ENCODE assay signal across 8 cellular contexts in genomic region chr1:221335161-221336101, GRCh38.
DNase-seq lines count a peak whose midpoint lies in the region; ATAC-seq lines count a peak whose summit lies in the region.

No MANE protein-coding gene starts in this region.

- peak overlapping the region; percentile 53 for H3K14ac ChIP-seq in trophoblast cell (ENCODE audit: low read length)

- H3K27ac Mint-ChIP-seq in naive thymus-derived CD4-positive, alpha-beta T cell = no peak overlapping the region

- H3K79me2 ChIP-seq in trophoblast cell (ENCODE audit: control insufficient read depth, insufficient read depth, low read length, poor library complexity) = no peaks in the 10 kb centered on the region

- peak overlapping the region; percentile 6 for H3K4me2 ChIP-seq in trophoblast cell (ENCODE audit: low read length)

- peak overlapping the region; percentile 81 for H2AFZ ChIP-seq in trophoblast cell (ENCODE audit: insufficient read depth, low read length, poor library complexity)

- H3K9ac ChIP-seq in trophoblast cell (ENCODE audit: low read length) = no peak overlapping the region

- peak overlapping the region; percentile 93 for H4K91ac ChIP-seq in trophoblast cell (ENCODE audit: low read depth, low read length)

- H4K12ac ChIP-seq in trophoblast cell (ENCODE audit: low read depth, low read length) = no peak overlapping the region

- H3K4me1 ChIP-seq in trophoblast cell (ENCODE audit: control insufficient read depth in 1 of 2, insufficient read depth in 2 of 2, low read length in 2 of 2) = peaks cover 7 to 17% of the 10 kb centered on the region in 2 experiments
- H3K4me1 ChIP-seq in naive thymus-derived CD4-positive, alpha-beta T cell (ENCODE audit: control insufficient read depth in 2 of 2, insufficient read depth in 2 of 2, low read length in 2 of 2) = no peaks in the 10 kb centered on the region

- H3K9me3 ChIP-seq in trophoblast cell (ENCODE audit: insufficient read depth, low read depth, low read length) = no peaks in the 10 kb centered on the region
- H3K9me3 ChIP-seq in naive thymus-derived CD4-positive, alpha-beta T cell (ENCODE audit: control insufficient read depth in 2 of 3, low read length in 3 of 3) = peaks cover 0 to 5% (median 0%) of the 10 kb centered on the region in 3 experiments

- peaks cover 0 to 4% (median 0%) of the 10 kb centered on the region in 7 donors for H3K4me1 Mint-ChIP-seq in naive thymus-derived CD4-positive, alpha-beta T cell

- peaks cover 0 to 27% (median 12%) of the 10 kb centered on the region in 11 donors for H3K9me3 Mint-ChIP-seq in naive thymus-derived CD4-positive, alpha-beta T cell

- peaks cover 20% of the 10 kb centered on the region for H3K79me1 ChIP-seq in trophoblast cell (ENCODE audit: low read length)

- peak overlapping the region; percentile 95 for H2BK120ac ChIP-seq in trophoblast cell (ENCODE audit: insufficient read depth, low read length, poor library complexity)

- peak overlapping the region; percentile 50 for H3K4ac ChIP-seq in trophoblast cell (ENCODE audit: low read depth, low read length)

- ATAC-seq in naive thymus-derived CD4-positive, alpha-beta T cell = no peak
- ATAC-seq in GM21737 (IDR thresholded peaks at IDR 0.05; ENCODE audit: unreplicated experiment) = no peak
- no peak for ATAC-seq in esophagus mucosa

- peak overlapping the region; percentile 64 for H2AK5ac ChIP-seq in trophoblast cell (ENCODE audit: low read length)

- no peak overlapping the region for H3K4me3 Mint-ChIP-seq in naive thymus-derived CD4-positive, alpha-beta T cell

- intact Hi-C loops in naive thymus-derived CD4-positive, alpha-beta T cell (cut with micrococcal nuclease) = no loop called here

- H3K27me3 Mint-ChIP-seq in naive thymus-derived CD4-positive, alpha-beta T cell = peaks cover 0 to 36% (median 20%) of the 10 kb centered on the region in 5 donors

- peak overlapping the region; percentile 97 for H2BK5ac ChIP-seq in trophoblast cell (ENCODE audit: low read depth, low read length, poor library complexity)

- no CpG with 5 or more reads among the region's 5 CpGs for WGBS in trophoblast cell (ENCODE audit: extremely low coverage, insufficient coverage, insufficient read length)

- CTCF ChIA-PET in naive thymus-derived CD4-positive, alpha-beta T cell (lab: Charles Lee) = no interaction called here

- DNase-seq in DMS53 (lab: John Stamatoyannopoulos, UW) (peak; percentile 95), RPMI7951 (ENCODE audit: low read depth) (peak; percentile 99), fibroblast of the conjunctiva (ENCODE audit: low read depth) (peak; percentile 54), trophoblast cell (peak in 1 of 2 donors; percentile 25), NCI-H446 (lab: John Stamatoyannopoulos, UW) (no peak)
- DNase-seq in naive thymus-derived CD4-positive, alpha-beta T cell = no peak

- H2BK12ac ChIP-seq in trophoblast cell (ENCODE audit: low read length) = peak overlapping the region; percentile 81

- POLR2A ChIA-PET in naive thymus-derived CD4-positive, alpha-beta T cell (lab: Charles Lee) = no interaction called here

- H3K36me3 ChIP-seq in trophoblast cell (ENCODE audit: control insufficient read depth in 1 of 2, insufficient read depth in 2 of 2, low read length in 2 of 2) = no peaks in the 10 kb centered on the region
- H3K36me3 ChIP-seq in naive thymus-derived CD4-positive, alpha-beta T cell (ENCODE audit: control insufficient read depth in 2 of 3, insufficient read depth in 3 of 3, low read length in 3 of 3) = peaks cover 0 to 2% (median 0%) of the 10 kb centered on the region in 3 experiments

- peak overlapping the region; percentile 97 for H3K27ac ChIP-seq in trophoblast cell (ENCODE audit: low read depth, low read length)
- H3K27ac ChIP-seq in naive thymus-derived CD4-positive, alpha-beta T cell (ENCODE audit: low read depth, low read length) = no peak overlapping the region

- no peak overlapping the region for H3K4me3 ChIP-seq in trophoblast cell (ENCODE audit: low read depth, low read length)
- no peak overlapping the region for H3K4me3 ChIP-seq in naive thymus-derived CD4-positive, alpha-beta T cell (ENCODE audit: low read length)

- peaks cover 0 to 5% (median 0%) of the 10 kb centered on the region in 5 donors for H3K36me3 Mint-ChIP-seq in naive thymus-derived CD4-positive, alpha-beta T cell

- peak overlapping the region; percentile 79 for H3K18ac ChIP-seq in trophoblast cell (ENCODE audit: low read length)

- H3K27me3 ChIP-seq in trophoblast cell (ENCODE audit: insufficient read depth, low read length) = no peaks in the 10 kb centered on the region
- H3K27me3 ChIP-seq in naive thymus-derived CD4-positive, alpha-beta T cell (ENCODE audit: control insufficient read depth in 2 of 2, insufficient read depth in 2 of 2, low read length in 2 of 2) = no peaks in the 10 kb centered on the region

- no peak overlapping the region for H3K23ac ChIP-seq in trophoblast cell (ENCODE audit: low read length)

- H4K8ac ChIP-seq in trophoblast cell (ENCODE audit: low read depth, low read length) = peak overlapping the region; percentile 87

Comparison
In these comparisons a context has a peak if more than half of its experiments do, and no peak if none do; other contexts are left out.
1. DNase-seq: peak in DMS53 (single experiment), RPMI7951 (single experiment) and fibroblast of the conjunctiva (single experiment); none in naive thymus-derived CD4-positive, alpha-beta T cell (0 of 9) and NCI-H446 (0 of 2).